21 cellular contexts compared by ENCODE assay signal in genomic region chr1:89025928-89026327, GRCh38.
"Had no signal": no experiment of that assay in that cellular context is flagged by ENCODE, and none has a peak within 500 bp of the region (broad histone marks: within the 10 kb centered on the region; RNA-seq: fewer than 3 reads in every experiment).

No MANE protein-coding gene starts in this region.

- DNase-seq: dermis blood vessel endothelial cell; effector memory CD4-positive, alpha-beta T cell; foreskin keratinocyte; heart left ventricle; left cardiac atrium; left lung; mesendoderm; midbrain; naive thymus-derived CD4-positive, alpha-beta T cell; stimulated activated CD4-positive, alpha-beta T cell treated with anti-CD3 and anti-CD28 coated beads, Interleukin-12 subunit alpha, Interleukin-12 subunit beta, amount 100 ng/mL, for 4 hours; stimulated activated CD4-positive, alpha-beta T cell treated with anti-CD3 and anti-CD28 coated beads, Interleukin-1b, Interleukin-23, amount 100 ng/mL, for 48 hours; stimulated activated CD4-positive, alpha-beta T cell treated with anti-CD3 and anti-CD28 coated beads, Interleukin-4, amount 100 ng/mL, for 1 hour; stimulated activated CD8-positive, alpha-beta memory T cell treated with anti-CD3 and anti-CD28 coated beads, Interleukin-4, amount 100 ng/mL, for 48 hours; transverse colon; upper lobe of right lung; uterus had no signal

- H3K4me3 Mint-ChIP-seq: naive thymus-derived CD4-positive, alpha-beta T cell; nephron; neural progenitor cell; stimulated activated naive CD8-positive, alpha-beta T cell treated with anti-CD3 and anti-CD28 coated beads, Interleukin-15, Interleukin-2, amounts not matched to agents 100 ng/mL and 50 ng/mL, for 24 hours had no signal

- ATAC-seq: foreskin keratinocyte; gastroesophageal sphincter; heart left ventricle; left cardiac atrium; left lung; naive thymus-derived CD4-positive, alpha-beta T cell; sciatic nerve; upper lobe of right lung had no signal

- H3K36me3 Mint-ChIP-seq: neural progenitor cell had no signal

- H3K27ac Mint-ChIP-seq: nephron; neural progenitor cell; stimulated activated naive CD8-positive, alpha-beta T cell treated with anti-CD3 and anti-CD28 coated beads, Interleukin-15, Interleukin-2, amounts not matched to agents 100 ng/mL and 50 ng/mL, for 24 hours had no signal

- H3K27me3 Mint-ChIP-seq: stimulated activated naive CD8-positive, alpha-beta T cell treated with anti-CD3 and anti-CD28 coated beads, Interleukin-15, Interleukin-2, amounts not matched to agents 100 ng/mL and 50 ng/mL, for 24 hours had no signal

- H3K9me3 Mint-ChIP-seq: neural progenitor cell had no signal

- H3K4me1 Mint-ChIP-seq: neural progenitor cell had no signal
